18 cellular contexts compared by ENCODE assay signal in genomic region chr13:71055644-71056043, GRCh38.
"Had no signal": no experiment of that assay in that cellular context is flagged by ENCODE, and none has a peak within 500 bp of the region (broad histone marks: within the 10 kb centered on the region; RNA-seq: fewer than 3 reads in every experiment).

No MANE protein-coding gene starts in this region.

- H3K36me3 Mint-ChIP-seq: naive thymus-derived CD8-positive, alpha-beta T cell had no signal

- ATAC-seq: effector memory CD8-positive, alpha-beta T cell; gastroesophageal sphincter; left lobe of liver; mucosa of descending colon; naive thymus-derived CD8-positive, alpha-beta T cell had no signal

- DNase-seq: effector memory CD8-positive, alpha-beta T cell; esophagus squamous epithelium; foreskin fibroblast; glutamatergic neuron; islet precursor cell; mammary epithelial cell; mucosa of descending colon; naive thymus-derived CD8-positive, alpha-beta T cell; nucleus accumbens; ovary; small intestine; stimulated activated CD4-positive, alpha-beta T cell treated with anti-CD3 and anti-CD28 coated beads, Interleukin-12 subunit alpha, Interleukin-12 subunit beta, amount 100 ng/mL, for 4 hours; stimulated activated naive CD4-positive, alpha-beta T cell treated with Interleukin-2 at 50 U/mL for 16 hours; trophoblast cell had no signal

- H3K4me3 ChIP-seq: esophagus squamous epithelium, gastroesophageal sphincter, mucosa of descending colon, ovary, right atrium auricular region had no signal

- H3K27ac ChIP-seq: esophagus squamous epithelium, gastroesophageal sphincter, ovary, right atrium auricular region had no signal

- H3K27me3 ChIP-seq: esophagus squamous epithelium, gastroesophageal sphincter, ovary, right atrium auricular region had no signal

- H3K9me3 ChIP-seq: esophagus squamous epithelium, mucosa of descending colon, ovary had no signal

- H3K27ac Mint-ChIP-seq: dendritic cell treated with granulocyte-macrophage colony-stimulating factor and Interleukin-4, amounts not matched to agents 40 ng/mL and 50 ng/mL, for 4 days; effector memory CD8-positive, alpha-beta T cell; naive thymus-derived CD8-positive, alpha-beta T cell had no signal

- H3K36me3 ChIP-seq: esophagus squamous epithelium, gastroesophageal sphincter, ovary, right atrium auricular region had no signal

- H3K4me1 ChIP-seq: esophagus squamous epithelium, gastroesophageal sphincter, right atrium auricular region had no signal

- H3K4me3 Mint-ChIP-seq: dendritic cell treated with granulocyte-macrophage colony-stimulating factor and Interleukin-4, amounts not matched to agents 40 ng/mL and 50 ng/mL, for 4 days; effector memory CD8-positive, alpha-beta T cell; naive thymus-derived CD8-positive, alpha-beta T cell had no signal

- H3K4me1 Mint-ChIP-seq: naive thymus-derived CD8-positive, alpha-beta T cell had no signal

- H3K27me3 Mint-ChIP-seq: dendritic cell treated with granulocyte-macrophage colony-stimulating factor and Interleukin-4, amounts not matched to agents 40 ng/mL and 50 ng/mL, for 4 days; effector memory CD8-positive, alpha-beta T cell; naive thymus-derived CD8-positive, alpha-beta T cell had no signal
